Comparison of ENCODE assay signal across 8 cellular contexts in genomic region chr19:11374449-11375142, GRCh38. TPM values are rescaled to one million over a fixed set of nuclear protein-coding genes. Genes with fewer than 3 reads are reported as not detected.
DNase-seq lines count a peak whose midpoint lies in the region; ATAC-seq and TF ChIP-seq lines count a peak whose summit lies in the region.

Gene SWSAP1, plus strand, starts transcription at chr19:11374666. Its CDS starts 15 bp downstream, at chr19:11374681.

- no peak for TF ChIP-seq CTCF in foreskin keratinocyte (conservative IDR thresholded peaks at IDR 0.05)
- TF ChIP-seq CTCF in neural crest cell (conservative IDR thresholded peaks at IDR 0.05): no peak
- peak in 1 of 7 experiments; percentile 8 for TF ChIP-seq CTCF in stomach (IDR thresholded peaks at IDR 0.05)

- H3K4me3 Mint-ChIP-seq in neural crest cell: no peak within 1 kb of the TSS

- H3K9me3 ChIP-seq in HAP-1: no peaks in the 10 kb centered on the region
- H3K9me3 ChIP-seq in MG63: no peaks in the 10 kb centered on the region
- H3K9me3 ChIP-seq in stomach: no peaks in the 10 kb centered on the region

- peak within 1 kb of the TSS; percentile 92 for H3K27ac Mint-ChIP-seq in neural crest cell (ENCODE audit: unreplicated experiment)

- no peak for TF ChIP-seq EP300 in stomach (IDR thresholded peaks at IDR 0.05)

- no peaks in the 10 kb centered on the region for H3K36me3 Mint-ChIP-seq in neural crest cell (ENCODE audit: low read depth)

- H3K4me1 ChIP-seq in HAP-1: peaks cover 18% of the 10 kb centered on the region
- H3K4me1 ChIP-seq in foreskin keratinocyte: peaks cover 8% of the 10 kb centered on the region
- peaks cover 34 to 52% (median 47%) of the 10 kb centered on the region in 4 donors for H3K4me1 ChIP-seq in stomach

- intact Hi-C loops in stomach (cut with DNase I; ENCODE audit: low total_unique reads): loop anchor here (5.0 kb wide), 1 partner anchor 58 kb away; no protein-coding TSS in a partner anchor

- H3K36me3 ChIP-seq in HAP-1 (replicated peaks) (peaks cover 6% of the 10 kb centered on the region; the same call in 1 of the 2 replicates), MG63 (peaks cover 6% of the 10 kb centered on the region), stomach (peaks cover 0 to 17% (median 13%) of the 10 kb centered on the region in 4 donors)

- H3K4me1 Mint-ChIP-seq in neural crest cell: peaks cover 15% of the 10 kb centered on the region

- ATAC-seq in foreskin keratinocyte: peak; percentile 91

- no peaks in the 10 kb centered on the region for H3K27me3 Mint-ChIP-seq in neural crest cell (ENCODE audit: low read depth)

- in situ Hi-C loops in G401 (cut with HindIII; ENCODE audit: low sequenced_read_pairs) (no loop called here), HAP-1 (cut with MboI; ENCODE audit: low sequenced_read_pairs) (no loop called here)

- H3K27me3 ChIP-seq in HAP-1 (ENCODE audit: low read depth): no peaks in the 10 kb centered on the region
- no peaks in the 10 kb centered on the region for H3K27me3 ChIP-seq in MG63
- no peaks in the 10 kb centered on the region for H3K27me3 ChIP-seq in foreskin keratinocyte
- H3K27me3 ChIP-seq in stomach: no peaks in the 10 kb centered on the region

- WGBS in stomach, 5 donors: 0 to 1% (median 1%) methylated on average over 24 to 44 of the region's 44 CpGs

- H3K9me3 Mint-ChIP-seq in neural crest cell: no peaks in the 10 kb centered on the region

- DNase-seq in G401 (ENCODE audit: low spot score): peak; percentile 100
- DNase-seq in HAP-1 (ENCODE audit: low spot score in 2 of 2): peak; percentile 98 to 100
- DNase-seq in MG63: peak; percentile 100
- DNase-seq in SHP77 (lab: John Stamatoyannopoulos, UW): peak; percentile 98
- DNase-seq in activated gamma-delta T cell (lab: John Stamatoyannopoulos, UW): peak; percentile 85
- DNase-seq in foreskin keratinocyte: peak; percentile 99
- DNase-seq in neural crest cell (ENCODE audit: low read depth, low spot score): peak; percentile 92
- peak; percentile 98 for DNase-seq in stomach

- H3K4me3 ChIP-seq in HAP-1 (peak within 1 kb of the TSS; percentile 75), MG63 (peak within 1 kb of the TSS; percentile 70), stomach (peak within 1 kb of the TSS; percentile 40 to 67 (median 60))

- peak within 1 kb of the TSS; percentile 84 for H3K27ac ChIP-seq in foreskin keratinocyte
- H3K27ac ChIP-seq in stomach: peak within 1 kb of the TSS; percentile 92 to 99 (median 96)

- peak in 1 of 4 donors; percentile 10 for TF ChIP-seq POLR2A in stomach (IDR thresholded peaks at IDR 0.05)

RNA-seq across cellular contexts. Expression of gene SWSAP1, which starts in this region (rescaled TPM):
- total RNA-seq in G401 (2014; rRNA removed; shearing (Covaris generic)): 6.2 and 6.3 TPM in 2 replicates
- 1.3 and 3.1 TPM in 2 replicates for total RNA-seq in MG63 (2014; rRNA removed; shearing (Covaris generic); ENCODE audit: low replicate concordance)
- total RNA-seq in foreskin keratinocyte (2.6 and 3.0 TPM in 2 replicates), neural crest cell (2.9 and 3.5 TPM in 2 replicates), stomach (under 1 TPM in 2 of 5 donors, not detected in 3; 0.37 to 0.45 TPM)
- polyA plus RNA-seq in foreskin keratinocyte (3.4 and 4.2 TPM in 2 replicates), stomach (1 to 10 TPM; 3.2 to 4.1 (median 3.4) TPM)

Comparison
In these comparisons a context has a peak if more than half of its experiments do, and no peak if none do; other contexts are left out.
1. Peak in every context shown above with its lines: DNase-seq, ATAC-seq, H3K4me3 ChIP-seq and H3K27ac ChIP-seq.